9 cellular contexts compared by ENCODE assay signal in genomic region chr2:55511508-55512124, GRCh38. TPM values are rescaled to one million over a fixed set of nuclear protein-coding genes. Genes with fewer than 3 reads are reported as not detected.
DNase-seq lines count a peak whose midpoint lies in the region; ATAC-seq and TF ChIP-seq lines count a peak whose summit lies in the region.
"Had no signal": no experiment of that assay in that cellular context is flagged by ENCODE, and none has a peak within 500 bp of the region (broad histone marks: within the 10 kb centered on the region; RNA-seq: fewer than 3 reads in every experiment).

No MANE protein-coding gene starts in this region.

- peak; percentile 76 for TF ChIP-seq CTCF in VCaP (conservative IDR thresholded peaks at IDR 0.05)

- peak; percentile 56 for DNase-seq in D341Med (ENCODE audit: low spot score)
- DNase-seq in LoVo (ENCODE audit: low spot score): peak; percentile 53
- no peak for DNase-seq in left lobe of liver (ENCODE audit: low spot score)
- no peak for DNase-seq in stimulated activated CD4-positive, alpha-beta T cell treated with anti-CD3 and anti-CD28 coated beads, Interleukin-15, amount 100 ng/mL, for 24 hours

- ATAC-seq in left lobe of liver: peak; percentile 67
- ATAC-seq in HG02970 (IDR thresholded peaks at IDR 0.05; ENCODE audit: low FRiP score, unreplicated experiment): no peak
- ATAC-seq in GM19397 (IDR thresholded peaks at IDR 0.05; ENCODE audit: unreplicated experiment): no peak
- no peak for ATAC-seq in HG03280 (IDR thresholded peaks at IDR 0.05; ENCODE audit: unreplicated experiment)

- H3K27ac ChIP-seq in VCaP: no peak overlapping the region
- H3K27ac ChIP-seq: epithelial cell of prostate had no signal

RNA-seq across cellular contexts. Expression of gene CFAP36, which starts 7.9 kb away (rescaled TPM):
- 5.6 TPM for total RNA-seq in left lobe of liver

Comparison
In these comparisons a context has a peak if more than half of its experiments do, and no peak if none do; other contexts are left out.
1. DNase-seq: peak in D341Med (single experiment) and LoVo (single experiment); none in left lobe of liver (single experiment) and stimulated activated CD4-positive, alpha-beta T cell treated with anti-CD3 and anti-CD28 coated beads, Interleukin-15, amount 100 ng/mL, for 24 hours (single experiment).